ENCODE assay signal across 8 cellular contexts in genomic region chr19:48110350-48110966, GRCh38. TPM values are rescaled to one million over a fixed set of nuclear protein-coding genes. Genes with fewer than 3 reads are reported as not detected.
DNase-seq lines count a peak whose midpoint lies in the region; ATAC-seq and TF ChIP-seq lines count a peak whose summit lies in the region.

PLA2G4C (minus strand) TSS chr19:48110817; CDS start chr19:48106529, 4,288 bp downstream.

- DNase-seq in Caki2 (ENCODE audit: low read depth) (peak; percentile 91), H9 (peak; percentile 93), NCI-H146 treated with DMSO at 0.1 percent for 48 hours (lab: John Stamatoyannopoulos, UW; ENCODE audit: unreplicated experiment) (peak; percentile 90), T-helper 2 cell (peak; percentile 59 to 89 (median 68)), anterior cingulate cortex (lab: John Stamatoyannopoulos, UW) (peak; percentile 71 to 98 (median 89)), left ventricle myocardium superior (peak; percentile 96), progenitor cell of endocrine pancreas (ENCODE audit: low spot score, unreplicated experiment) (peak; percentile 58), upper lobe of right lung (peak; percentile 94)

- H3K9me3 ChIP-seq in H9 (ENCODE audit: control insufficient read depth, low read depth, low read length) (no peaks in the 10 kb centered on the region), upper lobe of right lung (no peaks in the 10 kb centered on the region)

- no peak within 1 kb of the TSS for H3K9ac ChIP-seq in H9 (ENCODE audit: extremely low read depth, insufficient read length, low read length)

- no peak within 1 kb of the TSS for H2AFZ ChIP-seq in H9 (ENCODE audit: low read length)

- H2BK15ac ChIP-seq in H9 (ENCODE audit: low read depth, low read length) = no peak within 1 kb of the TSS

- no peaks in the 10 kb centered on the region for H3K36me3 ChIP-seq in upper lobe of right lung

- H2BK120ac ChIP-seq in H9 (ENCODE audit: low read depth, low read length, poor library complexity, severe bottlenecking) = no peak within 1 kb of the TSS

- H3K23ac ChIP-seq in H9 (ENCODE audit: insufficient read length, low read depth, low read length) = no peak within 1 kb of the TSS

- in situ Hi-C loops in Caki2 (cut with HindIII; ENCODE audit: low pct_unique_long_range_greater_than_20kb, low sequenced_read_pairs) = no loop called here

- H3K56ac ChIP-seq in H9 (ENCODE audit: insufficient read length, low read depth, low read length) = no peak within 1 kb of the TSS

- no peak within 1 kb of the TSS for H4K91ac ChIP-seq in H9 (ENCODE audit: insufficient read length, low read depth, low read length)

- H3K4me1 ChIP-seq in H9 (ENCODE audit: insufficient read depth, low read length) (no peaks in the 10 kb centered on the region; the same call in 1 of the 2 replicates), upper lobe of right lung (peaks cover 5% of the 10 kb centered on the region)

- TF ChIP-seq CTCF in H9 (conservative IDR thresholded peaks at IDR 0.05) (no peak), progenitor cell of endocrine pancreas (IDR thresholded peaks at IDR 0.05; ENCODE audit: unreplicated experiment) (no peak), upper lobe of right lung (IDR thresholded peaks at IDR 0.05) (no peak)

- ATAC-seq in left ventricle myocardium superior (peak; percentile 95), upper lobe of right lung (peak; percentile 87)

- H2BK20ac ChIP-seq in H9 (ENCODE audit: low read depth, low read length, poor library complexity, severe bottlenecking) = no peak within 1 kb of the TSS

- no CpG with 5 or more reads among the region's 27 CpGs for WGBS in H9 (ENCODE audit: extremely low coverage, insufficient read length, low lambda C conversion rate)

- H3K4me3 Mint-ChIP-seq in H9 = peak within 1 kb of the TSS; percentile 48 to 63
- peak within 1 kb of the TSS; percentile 38 for H3K4me3 Mint-ChIP-seq in progenitor cell of endocrine pancreas (ENCODE audit: low read depth)

- H3K4ac ChIP-seq in H9 (ENCODE audit: low read depth, low read length) = no peak within 1 kb of the TSS

- H3K14ac ChIP-seq in H9 (ENCODE audit: insufficient read depth, low read length) = peak within 1 kb of the TSS; percentile 51; the same call in 1 of the 2 replicates

- H3K4me1 Mint-ChIP-seq in H9 = peaks cover 2 to 8% of the 10 kb centered on the region in 2 experiments; a peak in 2 of 4 replicates
- H3K4me1 Mint-ChIP-seq in progenitor cell of endocrine pancreas (ENCODE audit: low read depth) = no peaks in the 10 kb centered on the region

- H3K27me3 ChIP-seq in H9 (ENCODE audit: insufficient read depth, low read length) (no peaks in the 10 kb centered on the region), upper lobe of right lung (no peaks in the 10 kb centered on the region)

- no peaks in the 10 kb centered on the region; a peak in 1 of 5 replicates for H3K9me3 Mint-ChIP-seq in H9
- H3K9me3 Mint-ChIP-seq in progenitor cell of endocrine pancreas (ENCODE audit: low read depth) = no peaks in the 10 kb centered on the region

- H4K20me1 ChIP-seq in H9 (ENCODE audit: control insufficient read depth, insufficient read depth, insufficient read length) = no peaks in the 10 kb centered on the region

- peak within 1 kb of the TSS; percentile 63 for H3K18ac ChIP-seq in H9 (ENCODE audit: insufficient read length, low read depth, low read length)

- peak within 1 kb of the TSS; percentile 56 for H3K4me3 ChIP-seq in upper lobe of right lung

- H4K5ac ChIP-seq in H9 (ENCODE audit: insufficient read length, low read depth, low read length) = no peak within 1 kb of the TSS

- no peaks in the 10 kb centered on the region for H3K79me2 ChIP-seq in H9 (ENCODE audit: insufficient read depth, low read length)

- H3K27me3 Mint-ChIP-seq in H9 (ENCODE audit: low read depth) (peaks cover 5% of the 10 kb centered on the region), progenitor cell of endocrine pancreas (peaks cover 7% of the 10 kb centered on the region)

- H3K23me2 ChIP-seq in H9 (ENCODE audit: insufficient read length, low read depth, low read length, poor library complexity, severe bottlenecking) = no peaks in the 10 kb centered on the region

- no peak within 1 kb of the TSS for H2AK5ac ChIP-seq in H9 (ENCODE audit: insufficient read length, low read length)

- H3K79me1 ChIP-seq in H9 (ENCODE audit: insufficient read depth, low read depth, low read length, poor library complexity, severe bottlenecking) = no peaks in the 10 kb centered on the region

- H3K36me3 Mint-ChIP-seq in H9 (ENCODE audit: insufficient read depth in 1 of 3, low read depth in 3 of 3) (peaks cover 0 to 11% (median 9%) of the 10 kb centered on the region in 3 experiments; a peak in 6 of 7 replicates), progenitor cell of endocrine pancreas (ENCODE audit: insufficient read depth) (peaks cover 2% of the 10 kb centered on the region)

- H4K8ac ChIP-seq in H9 (replicated peaks; ENCODE audit: insufficient read length, low read depth, low read length) = no peak within 1 kb of the TSS

- peak within 1 kb of the TSS; percentile 20 for H3K4me2 ChIP-seq in H9 (ENCODE audit: insufficient read depth, insufficient read length, low read length)

- H3K27ac ChIP-seq in H9 (ENCODE audit: insufficient read length, low read depth, low read length) = no peak within 1 kb of the TSS
- H3K27ac ChIP-seq in upper lobe of right lung = peak within 1 kb of the TSS; percentile 89

- H3K27ac Mint-ChIP-seq in H9 (peak within 1 kb of the TSS in 1 of 3 experiments; percentile 55; a peak in 2 of 7 replicates), progenitor cell of endocrine pancreas (peak within 1 kb of the TSS; percentile 73)

- intact Hi-C loops in left ventricle myocardium superior (cut with micrococcal nuclease) = no loop called here
- intact Hi-C loops in upper lobe of right lung (cut with DNase I) = no loop called here

- H3T11ph ChIP-seq in H9 (ENCODE audit: low read length) = no peak within 1 kb of the TSS

- no peak within 1 kb of the TSS for H2BK12ac ChIP-seq in H9 (ENCODE audit: insufficient read length, low read depth, low read length)

- H2BK5ac ChIP-seq in H9 (ENCODE audit: insufficient read length, low read length) = no peak within 1 kb of the TSS

RNA-seq across cellular contexts. Expression of gene PLA2G4C, which starts in this region (rescaled TPM):
- 19.9 and 22.9 TPM in 2 replicates for total RNA-seq in Caki2 (2014; rRNA removed; shearing (Covaris generic); ENCODE audit: low replicate concordance)
- total RNA-seq in H9 (2021) (6.5 and 7.0 TPM in 2 replicates), left ventricle myocardium superior (34.9 TPM), progenitor cell of endocrine pancreas (0.26 and 0.93 TPM in 2 replicates), upper lobe of right lung (14.7 TPM)

Comparison
In these comparisons a context has a peak if more than half of its experiments do, and no peak if none do; other contexts are left out.
1. Peak in DNase-seq in progenitor cell of endocrine pancreas; RNA of the gene not detected or under 1 TPM.